Comparison of ENCODE assay signal across 8 cellular contexts in genomic region chr6:3001773-3002293, GRCh38. TPM values are rescaled to one million over a fixed set of nuclear protein-coding genes. Genes with fewer than 3 reads are reported as not detected.
DNase-seq lines count a peak whose midpoint lies in the region; ATAC-seq, FAIRE-seq and TF ChIP-seq lines count a peak whose summit lies in the region.

No MANE protein-coding gene starts in this region.

- H3K36me3 ChIP-seq in GM12878 (ENCODE audit: control insufficient read depth in 2 of 2, insufficient read depth in 2 of 2, low read length in 1 of 2) (no peaks in the 10 kb centered on the region), kidney (ENCODE audit: control insufficient read depth in 1 of 2, insufficient read depth in 2 of 2, low read length in 2 of 2) (peaks cover 11 to 19% of the 10 kb centered on the region in 2 donors)

- TF ChIP-seq CTCF in GM12878 (IDR thresholded peaks at IDR 0.05 in 2 of 3, conservative IDR thresholded peaks at IDR 0.05 in 1 of 3; ENCODE audit: control insufficient read depth in 2 of 3, extremely low read depth in 1 of 3, insufficient read depth in 1 of 3, low read depth in 3 of 3, low read length in 3 of 3) (peak; percentile 53 to 76 (median 65)), kidney (IDR thresholded peaks at IDR 0.05; ENCODE audit: borderline replicate concordance, extremely low read depth, insufficient read depth) (peak; percentile 45)

- FAIRE-seq in GM12878 (lab: Jason Lieb, UNC) (peak; percentile 77), kidney (lab: Jason Lieb, UNC) (no peak)

- no peak for TF ChIP-seq EP300 in GM12878 (IDR thresholded peaks at IDR 0.05; ENCODE audit: borderline replicate concordance in 1 of 2, control insufficient read depth in 1 of 2, low read depth in 2 of 2, low read length in 2 of 2)

- ATAC-seq in GM21381 (IDR thresholded peaks at IDR 0.05; ENCODE audit: unreplicated experiment) (peak; percentile 31), GM12878 (peak; percentile 52), GM18870 (IDR thresholded peaks at IDR 0.05; ENCODE audit: unreplicated experiment) (no peak), GM21423 (IDR thresholded peaks at IDR 0.05; ENCODE audit: unreplicated experiment) (no peak)

- no peak overlapping the region for H2AFZ ChIP-seq in GM12878 (ENCODE audit: control insufficient read depth, low read depth, low read length)

- DNase-seq in Caki2 (ENCODE audit: low read depth) (peak; percentile 88), NOMO-1 (lab: John Stamatoyannopoulos, UW; ENCODE audit: unreplicated experiment in 2 of 2) (peak; percentile 43 to 91), GM12878 (ENCODE audit: low read depth, low spot score) (no peak), kidney (no peak), NCI-H187 (lab: John Stamatoyannopoulos, UW) (no peak)

- TF ChIP-seq POLR2A in GM12878 (IDR thresholded peaks at IDR 0.05; ENCODE audit: low read depth, low read length), result no peak

- BruUV-seq in GM12878 (replicated peaks; lab: Mats Ljungman, UMichigan), result no TSS peak

- H3K9me3 ChIP-seq in GM12878 (replicated peaks; ENCODE audit: control insufficient read depth, insufficient read depth, low read length), result no peaks in the 10 kb centered on the region; the same call in 2 of the 3 replicates
- H3K9me3 ChIP-seq in kidney (ENCODE audit: control insufficient read depth in 1 of 2, low read length in 2 of 2), result no peaks in the 10 kb centered on the region

- CTCF ChIA-PET in GM12878 (lab: Yijun Ruan, JAX), result interaction anchor here (0.6 to 4.2 kb wide), 26 partner anchors 12 to 635 kb away, joined by 3 to 54 read pairs (median 4); partner anchors contain the start of gene RIPK1

- in situ Hi-C loops in Caki2 (cut with HindIII; ENCODE audit: low pct_unique_long_range_greater_than_20kb, low sequenced_read_pairs), result no loop called here
- in situ Hi-C loops in GM12878 (cut with MboI), result loop anchor here (5.0 kb wide), 1 partner anchor 45 kb away; no protein-coding TSS in a partner anchor

- SMC1A ChIA-PET in GM12878 (lab: Charles Lee; ENCODE audit: uncharacterized antibody, unreplicated experiment), result interaction anchor here (0.7 to 2.6 kb wide), 14 partner anchors 12 to 730 kb away, joined by 3 to 18 read pairs (median 4); no protein-coding TSS in a partner anchor

- 55% methylated on average over 2 of the region's 2 CpGs for WGBS in GM12878 (ENCODE audit: insufficient coverage, insufficient replicate concordance, low lambda C conversion rate, missing lambda C conversion rate)

- no peak overlapping the region for H3K4me2 ChIP-seq in GM12878 (ENCODE audit: control insufficient read depth, insufficient read depth)

- H3K9ac ChIP-seq in GM12878 (ENCODE audit: control insufficient read depth, insufficient read depth, low read length) (no peak overlapping the region), kidney (ENCODE audit: low read length in 2 of 2) (no peak overlapping the region)

- H3K27ac ChIP-seq in GM12878 (ENCODE audit: control insufficient read depth, insufficient read depth) (no peak overlapping the region), kidney (ENCODE audit: low read depth in 2 of 2, low read length in 2 of 2) (no peak overlapping the region)

- no peaks in the 10 kb centered on the region; a peak in 1 of 4 replicates for H3K27me3 ChIP-seq in GM12878 (replicated peaks in 1 of 2; ENCODE audit: control insufficient read depth in 2 of 2, insufficient read depth in 2 of 2, low read length in 1 of 2)

- RAD21 ChIA-PET in GM12878 (lab: Charles Lee; ENCODE audit: unreplicated experiment), result interaction anchor here (1.0 to 2.0 kb wide), 8 partner anchors 12 to 156 kb away, joined by 3 to 12 read pairs (median 6); no protein-coding TSS in a partner anchor

- TF ChIP-seq RAD21 in GM12878 (IDR thresholded peaks at IDR 0.05; ENCODE audit: insufficient read depth, low read depth, low read length), result peak; percentile 45

- peaks cover 12% of the 10 kb centered on the region for H3K4me1 ChIP-seq in GM12878 (ENCODE audit: control insufficient read depth, insufficient read depth, low read length)
- peaks cover 0 to 9% of the 10 kb centered on the region in 2 donors for H3K4me1 ChIP-seq in kidney (ENCODE audit: control insufficient read depth in 1 of 2, insufficient read depth in 1 of 2, low read depth in 1 of 2, low read length in 2 of 2)

- no peaks in the 10 kb centered on the region for H3K79me2 ChIP-seq in GM12878 (ENCODE audit: control insufficient read depth, insufficient read depth, low read length)

- intact Hi-C loops in GM12878 (cut with micrococcal nuclease; ENCODE audit: unreplicated experiment), result no loop called here
- intact Hi-C loops in kidney (cut with DNase I), result no loop called here

- H3K4me3 ChIP-seq in GM12878 (no peak overlapping the region), kidney (ENCODE audit: low read length in 2 of 2) (peak overlapping the region; percentile 33 to 93)

- POLR2A ChIA-PET in GM12878 (lab: Charles Lee), result interaction anchor here (0.6 kb wide), 2 partner anchors 119 to 1005 kb away, joined by 4 to 5 read pairs; no protein-coding TSS in a partner anchor

- H4K20me1 ChIP-seq in GM12878 (ENCODE audit: control insufficient read depth, insufficient read depth), result no peaks in the 10 kb centered on the region

TF ChIP-seq in GM12878, 131 proteins besides CTCF, POLR2A, EP300 and RAD21 (continues in another document):
- no peak for TF ChIP-seq WRNIP1 (IDR thresholded peaks at IDR 0.05; ENCODE audit: borderline replicate concordance, low read depth, low read length)
- peak; percentile 33; the same call in 1 of the 2 replicates for TF ChIP-seq RUNX3 (IDR thresholded peaks at IDR 0.05; ENCODE audit: low read length)
- TF ChIP-seq SMC3 (IDR thresholded peaks at IDR 0.05; ENCODE audit: borderline replicate concordance, low read length), result peak; percentile 42; the same call in 1 of the 2 replicates
- TF ChIP-seq BACH1 (IDR thresholded peaks at IDR 0.05; ENCODE audit: borderline replicate concordance), result peak; percentile 100
- no peak for TF ChIP-seq NR2C2 (IDR thresholded peaks at IDR 0.05; ENCODE audit: borderline replicate concordance, control insufficient read depth, insufficient read length, low read depth)
- peak; percentile 61; the same call in 1 of the 2 replicates for TF ChIP-seq PKNOX1 (IDR thresholded peaks at IDR 0.05)
- TF ChIP-seq FOXK2 (IDR thresholded peaks at IDR 0.05), result 0 out of 2 replicates have a peak, but pooled peaks have one; percentile 24
- 0 out of 2 replicates have a peak, but pooled peaks have one; percentile 22 for TF ChIP-seq YY1 (IDR thresholded peaks at IDR 0.05; ENCODE audit: low read depth, low read length)
- peak; percentile 41 to 59; a peak in 1 of 4 replicates for TF ChIP-seq BHLHE40 (IDR thresholded peaks at IDR 0.05; ENCODE audit: borderline replicate concordance in 1 of 2, low read depth in 2 of 2, low read length in 1 of 2)

RNA-seq across cellular contexts. Expression of gene NQO2, which starts 2.1 kb away (rescaled TPM):
- 68.5 and 87.8 TPM in 2 replicates for total RNA-seq in Caki2 (2014; rRNA removed; shearing (Covaris generic); ENCODE audit: low replicate concordance)
- total RNA-seq in GM12878 (2013; cell fraction: nucleolus; rRNA removed), result 0.10 and 0.12 TPM in 2 replicates
- total RNA-seq in GM12878 (2014; rRNA removed), result 0.68 and 0.76 TPM in 2 replicates
- total RNA-seq in GM12878 (2014; rRNA removed; fragmentation: Illumina TruSeq; extraction: Trizol), result 0.64 and 0.81 TPM in 2 replicates
- 1.3 and 2.2 TPM in 2 replicates for total RNA-seq in GM12878 (2021)
- polyA plus RNA-seq in GM12878 (2011; ENCODE audit: low read depth), result 1.1 TPM
- 0.73 and 1.1 TPM in 2 replicates for polyA plus RNA-seq in GM12878 (2011; rRNA removed)
- 0.67 and 1.0 TPM in 2 replicates for polyA plus RNA-seq in GM12878 (2011; cell fraction: cytosol; rRNA removed)
- polyA plus RNA-seq in GM12878 (2011; cell fraction: nucleus; rRNA removed), result 0.88 and 1.1 TPM in 2 replicates
- polyA plus RNA-seq in GM12878 (2012), result 2.6 and 2.7 TPM in 2 replicates
- polyA plus RNA-seq in GM12878 (2014; fragmentation: Illumina TruSeq; extraction: Trizol), result 0.29 and 0.79 TPM in 2 replicates
- under 1 TPM; 0.55 to 0.66 TPM for polyA plus RNA-seq in GM12878 (2014; fragmentation: Nextera tagmentation; extraction: Ambion mirVana)
- polyA plus RNA-seq in GM12878 (2014; rRNA removed), result 0.76 and 1.2 TPM in 2 replicates
- 1 to 10 TPM; 2.4 to 2.6 TPM for polyA plus RNA-seq in GM12878 (2016; fragmentation: Nextera tagmentation; extraction: Ambion mirVana)
- polyA minus RNA-seq in GM12878 (2011; rRNA and poly(A)+ RNA removed), result 0.82 and 1.2 TPM in 2 replicates
- 1.4 and 2.5 TPM in 2 replicates for polyA minus RNA-seq in GM12878 (2011; cell fraction: cytosol; rRNA and poly(A)+ RNA removed)
- 0.10 and 0.36 TPM in 2 replicates for polyA minus RNA-seq in GM12878 (2011; cell fraction: nucleus; rRNA and poly(A)+ RNA removed)
- 37.0 TPM for total RNA-seq in kidney
- polyA plus RNA-seq in kidney (ENCODE audit: insufficient read depth, low read depth, low replicate concordance), result 291 TPM

RNA-seq across cellular contexts. Expression of gene SERPINB6, which starts 30.5 kb away (rescaled TPM):
- total RNA-seq in Caki2 (2014; rRNA removed; shearing (Covaris generic); ENCODE audit: low replicate concordance), result 149 and 154 TPM in 2 replicates
- 0.35 and 0.49 TPM in 2 replicates for total RNA-seq in GM12878 (2013; cell fraction: nucleolus; rRNA removed)
- total RNA-seq in GM12878 (2014; rRNA removed) (0.54 and 0.68 TPM in 2 replicates), GM12878 (2014; rRNA removed; fragmentation: Illumina TruSeq; extraction: Trizol) (0.49 and 0.88 TPM in 2 replicates), GM12878 (2021) (0.66 and 1.2 TPM in 2 replicates), kidney (136 TPM)
- 1.5 TPM for polyA plus RNA-seq in GM12878 (2011; ENCODE audit: low read depth)
- polyA plus RNA-seq in GM12878 (2011; rRNA removed) (0.14 TPM in 1 of 2 replicates, not detected in the other), GM12878 (2014; fragmentation: Illumina TruSeq; extraction: Trizol) (0.68 and 0.98 TPM in 2 replicates), GM12878 (2014; fragmentation: Nextera tagmentation; extraction: Ambion mirVana) (1 to 10 TPM; 1.4 to 2.2 TPM), GM12878 (2014; rRNA removed) (0.45 and 0.58 TPM in 2 replicates), GM12878 (2016; fragmentation: Nextera tagmentation; extraction: Ambion mirVana) (under 1 TPM; 0.37 to 0.39 TPM), kidney (ENCODE audit: insufficient read depth, low read depth, low replicate concordance) (212 TPM)
- 0.10 TPM in 1 of 2 replicates, not detected in the other for polyA plus RNA-seq in GM12878 (2011; cell fraction: cytosol; rRNA removed)
- 0.06 and 0.23 TPM in 2 replicates for polyA plus RNA-seq in GM12878 (2011; cell fraction: nucleus; rRNA removed)
- 0.92 and 1.6 TPM in 2 replicates for polyA plus RNA-seq in GM12878 (2012)
- polyA minus RNA-seq in GM12878 (2011; rRNA and poly(A)+ RNA removed), result 0.15 TPM in 1 of 2 replicates, not detected in the other
- polyA minus RNA-seq in GM12878 (2011; cell fraction: cytosol; rRNA and poly(A)+ RNA removed), result 3.2 and 5.1 TPM in 2 replicates
- polyA minus RNA-seq in GM12878 (2011; cell fraction: nucleus; rRNA and poly(A)+ RNA removed), result 0.36 and 0.67 TPM in 2 replicates

Comparison
In these comparisons a context has a peak if more than half of its experiments do, and no peak if none do; other contexts are left out.
1. DNase-seq: peak in Caki2 (single experiment) and NOMO-1 (2 of 2); none in GM12878 (single experiment), kidney (single experiment) and NCI-H187 (0 of 2).
2. ATAC-seq: peak in GM21381 (single experiment) and GM12878 (single experiment); none in GM18870 (single experiment) and GM21423 (single experiment).
3. RNA of gene NQO2, which starts 2.1 kb away (total RNA-seq): 68.5 to 87.8 TPM in Caki2 and 37.0 TPM in kidney (single experiment); 0.10 to 2.2 TPM in GM12878; every median in the first group is over 10 times any median in the second.
4. RNA of gene SERPINB6, which starts 30.5 kb away (total RNA-seq): 149 to 154 TPM in Caki2 and 136 TPM in kidney (single experiment); 0.35 to 1.2 TPM in GM12878; every median in the first group is over 10 times any median in the second.